ENCODE assay signal across 10 cellular contexts in genomic region chr10:79277579-79277978, GRCh38.
"Had no signal": no experiment of that assay in that cellular context is flagged by ENCODE, and none has a peak within 500 bp of the region (broad histone marks: within the 10 kb centered on the region; RNA-seq: fewer than 3 reads in every experiment).

No MANE protein-coding gene starts in this region.

- H3K9me3 ChIP-seq: colonic mucosa, psoas muscle had no signal

- ATAC-seq: activated CD4-positive, CD25-positive, alpha-beta regulatory T cell treated with anti-CD3 and anti-CD28 coated beads, Interleukin-2, amount 50 U/mL, for 24 hours; left colon; natural killer cell; psoas muscle had no signal

- H3K27ac ChIP-seq: colonic mucosa, epithelial cell of prostate, psoas muscle had no signal

- H3K27me3 ChIP-seq: colonic mucosa had no signal

- H3K4me1 ChIP-seq: colonic mucosa had no signal

- H3K4me3 ChIP-seq: colonic mucosa, psoas muscle had no signal

- DNase-seq: activated naive CD4-positive, alpha-beta T cell treated with anti-CD3 and anti-CD28 coated beads, Interleukin-2, amount 50 U/mL, for 16 hours; colonic mucosa; effector CD4-positive, alpha-beta T cell; left colon; mammary epithelial cell; natural killer cell; psoas muscle; stimulated activated CD4-positive, alpha-beta T cell treated with anti-CD3 and anti-CD28 coated beads, Interleukin-2, amount 100 ng/mL, for 48 hours had no signal
